17 cellular contexts compared by ENCODE assay signal in genomic region chr1:85339089-85339488, GRCh38.
A peak's percentile ranks its signal among the peaks of the same experiment; 100 is the strongest.
DNase-seq lines count a peak whose midpoint lies in the region; ATAC-seq and TF ChIP-seq lines count a peak whose summit lies in the region.
"Had no signal": no experiment of that assay in that cellular context is flagged by ENCODE, and none has a peak within 500 bp of the region (broad histone marks: within the 10 kb centered on the region; RNA-seq: fewer than 3 reads in every experiment).

No MANE protein-coding gene starts in this region.

- no peak overlapping the region for H2AFZ ChIP-seq in PC-3 (ENCODE audit: low read length)

- POLR2A ChIA-PET in PC-3 (lab: Charles Lee; ENCODE audit: unreplicated experiment) = interaction anchor here (0.6 kb wide), 1 partner anchor 241 kb away, joined by 3 read pairs; the partner anchor contains the start of gene CCN1
- POLR2A ChIA-PET in CD8-positive, alpha-beta T cell (lab: Charles Lee) = no interaction called here

- DNase-seq in EH (ENCODE audit: low read depth) (peak; percentile 59), PC-3 (peak; percentile 56), chondrocyte (ENCODE audit: low spot score) (no peak), HT-29 (ENCODE audit: low spot score) (no peak), tibial artery (no peak)
- DNase-seq in CD8-positive, alpha-beta T cell = no peak
- DNase-seq: activated CD8-positive, alpha-beta T cell treated with anti-CD3 and anti-CD28 coated beads, Interleukin-2, amount 10 ng/mL, durations not matched to agents 7 days and 5 days; effector CD8-positive, alpha-beta T cell; NCI-H1105 treated with DMSO at 0.1 percent for 48 hours; spleen; stimulated activated naive CD4-positive, alpha-beta T cell treated with Interleukin-2 at 50 U/mL for 16 hours had no signal

- H3K9ac ChIP-seq in PC-3 (ENCODE audit: low read length) (no peak overlapping the region), liver (ENCODE audit: low read depth in 1 of 2, low read length in 2 of 2) (no peak overlapping the region)

- H3K27ac ChIP-seq in PC-3 (ENCODE audit: low read length) (no peak overlapping the region), liver (ENCODE audit: low read depth in 1 of 2, low read length in 2 of 2) (peak overlapping the region; percentile 31 to 52), tibial artery (no peak overlapping the region)
- H3K27ac ChIP-seq in CD8-positive, alpha-beta T cell (ENCODE audit: low read depth, low read length) = no peak overlapping the region
- H3K27ac ChIP-seq: neutrophil, SK-N-MC, spleen had no signal

- no TSS peak for BruUV-seq in PC-3 (replicated peaks; lab: Mats Ljungman, UMichigan)

- no peaks in the 10 kb centered on the region for H4K20me1 ChIP-seq in PC-3 (ENCODE audit: low read length)

- H3K4me1 Mint-ChIP-seq in chondrocyte (ENCODE audit: low read depth) = peaks cover 76% of the 10 kb centered on the region
- peaks cover 9% of the 10 kb centered on the region for H3K4me1 Mint-ChIP-seq in activated T-helper 17 cell treated with anti-CD3 and anti-CD28 coated beads, Interleukin-2, amount 50 U/mL, for 72 hours
- peaks cover 7% of the 10 kb centered on the region for H3K4me1 Mint-ChIP-seq in CD8-positive, alpha-beta T cell (ENCODE audit: low read depth)

- H3K4me3 Mint-ChIP-seq in chondrocyte (ENCODE audit: unreplicated experiment) = no peak overlapping the region
- no peak overlapping the region for H3K4me3 Mint-ChIP-seq in activated T-helper 17 cell treated with anti-CD3 and anti-CD28 coated beads, Interleukin-2, amount 50 U/mL, for 72 hours
- no peak overlapping the region for H3K4me3 Mint-ChIP-seq in CD8-positive, alpha-beta T cell
- H3K4me3 Mint-ChIP-seq: activated CD8-positive, alpha-beta T cell treated with anti-CD3 and anti-CD28 coated beads, Interleukin-2, amount 10 ng/mL, durations not matched to agents 7 days and 5 days; activated T-helper 1 cell treated with anti-CD3 and anti-CD28 coated beads, Interleukin-12 subunit alpha, Interleukin-12 subunit beta, Interleukin-2, Interleukin-4 antibody, amounts not matched to agents 30 ng/mL and 10 ng/mL and 1 ng/mL, durations not matched to agents 14 hours and 24 hours and 36 hours; IgD-negative memory B cell had no signal

- TF ChIP-seq RAD21 in liver (IDR thresholded peaks at IDR 0.05) = peak in 1 of 2 donors; percentile 16

- peak; percentile 22; the same call in 1 of the 2 replicates for ATAC-seq in PC-3
- no peak for ATAC-seq in activated T-helper 17 cell treated with anti-CD3 and anti-CD28 coated beads, Interleukin-2, amount 50 U/mL, for 72 hours (replicated peaks)
- ATAC-seq in CD8-positive, alpha-beta T cell = no peak
- ATAC-seq: activated CD8-positive, alpha-beta T cell treated with anti-CD3 and anti-CD28 coated beads, Interleukin-2, amount 10 ng/mL, durations not matched to agents 7 days and 5 days had no signal

- H3K9me3 ChIP-seq in PC-3 (ENCODE audit: low read length) = no peaks in the 10 kb centered on the region
- H3K9me3 ChIP-seq in liver (ENCODE audit: control insufficient read depth in 4 of 4, low read length in 3 of 4) = no peaks in the 10 kb centered on the region
- H3K9me3 ChIP-seq in tibial artery = no peaks in the 10 kb centered on the region
- no peaks in the 10 kb centered on the region for H3K9me3 ChIP-seq in CD8-positive, alpha-beta T cell (ENCODE audit: low read length)
- H3K9me3 ChIP-seq: neutrophil had no signal

- H3K9me3 Mint-ChIP-seq in chondrocyte (ENCODE audit: low read depth) = peaks cover 1% of the 10 kb centered on the region
- peaks cover under 1% of the 10 kb centered on the region for H3K9me3 Mint-ChIP-seq in activated T-helper 17 cell treated with anti-CD3 and anti-CD28 coated beads, Interleukin-2, amount 50 U/mL, for 72 hours
- peaks cover 4% of the 10 kb centered on the region for H3K9me3 Mint-ChIP-seq in CD8-positive, alpha-beta T cell
- H3K9me3 Mint-ChIP-seq: activated T-helper 1 cell treated with anti-CD3 and anti-CD28 coated beads, Interleukin-12 subunit alpha, Interleukin-12 subunit beta, Interleukin-2, Interleukin-4 antibody, amounts not matched to agents 30 ng/mL and 10 ng/mL and 1 ng/mL, durations not matched to agents 14 hours and 24 hours and 36 hours had no signal

- H3K4me1 ChIP-seq in PC-3 (ENCODE audit: insufficient read depth, low read length) = peaks cover 41% of the 10 kb centered on the region
- H3K4me1 ChIP-seq in liver (ENCODE audit: control insufficient read depth in 4 of 4, insufficient read depth in 4 of 4, low read length in 3 of 4) = peaks cover 0 to 11% (median 5%) of the 10 kb centered on the region in 4 donors
- H3K4me1 ChIP-seq in tibial artery = peaks cover 0 to 48% (median 13%) of the 10 kb centered on the region in 4 donors
- H3K4me1 ChIP-seq in CD8-positive, alpha-beta T cell (ENCODE audit: insufficient read depth, low read length) = no peaks in the 10 kb centered on the region

- no peaks in the 10 kb centered on the region for H3K9me2 ChIP-seq in PC-3 (replicated peaks; ENCODE audit: low read length)

- H3K27me3 Mint-ChIP-seq in chondrocyte (ENCODE audit: low read depth) = no peaks in the 10 kb centered on the region
- H3K27me3 Mint-ChIP-seq in activated T-helper 17 cell treated with anti-CD3 and anti-CD28 coated beads, Interleukin-2, amount 50 U/mL, for 72 hours = peaks cover 20% of the 10 kb centered on the region
- peaks cover 13% of the 10 kb centered on the region for H3K27me3 Mint-ChIP-seq in CD8-positive, alpha-beta T cell (ENCODE audit: low read depth)
- H3K27me3 Mint-ChIP-seq: IgD-negative memory B cell had no signal

- CTCF ChIA-PET in PC-3 (lab: Charles Lee) = interaction anchor here (0.5 kb wide), 1 partner anchor 31 kb away, joined by 5 read pairs; no protein-coding TSS in a partner anchor
- CTCF ChIA-PET in CD8-positive, alpha-beta T cell (lab: Charles Lee) = no interaction called here

- H3F3A ChIP-seq in PC-3 (ENCODE audit: low read length, unreplicated experiment) = no peaks in the 10 kb centered on the region

- WGBS in liver = 62% methylated on average over 5 of the region's 5 CpGs

- H3K36me3 Mint-ChIP-seq in chondrocyte (ENCODE audit: low read depth) = peaks cover 21% of the 10 kb centered on the region
- H3K36me3 Mint-ChIP-seq in activated T-helper 17 cell treated with anti-CD3 and anti-CD28 coated beads, Interleukin-2, amount 50 U/mL, for 72 hours (ENCODE audit: low read depth) = no peaks in the 10 kb centered on the region
- H3K36me3 Mint-ChIP-seq in CD8-positive, alpha-beta T cell = no peaks in the 10 kb centered on the region

- no peak overlapping the region for H3K4me3 ChIP-seq in PC-3 (ENCODE audit: low read length)
- no peak overlapping the region for H3K4me3 ChIP-seq in liver (ENCODE audit: low read depth in 1 of 3, low read length in 3 of 3)
- no peak overlapping the region for H3K4me3 ChIP-seq in tibial artery
- H3K4me3 ChIP-seq in CD8-positive, alpha-beta T cell (ENCODE audit: low read depth, low read length) = no peak overlapping the region
- H3K4me3 ChIP-seq: SK-N-MC, spleen had no signal

- TF ChIP-seq CTCF in PC-3 (conservative IDR thresholded peaks at IDR 0.05; ENCODE audit: low read depth, low read length) (no peak), chondrocyte (IDR thresholded peaks at IDR 0.05) (no peak), liver (IDR thresholded peaks at IDR 0.05; ENCODE audit: low read depth, low read length, missing input control) (no peak), tibial artery (IDR thresholded peaks at IDR 0.05) (no peak)
- no peak for TF ChIP-seq CTCF in CD8-positive, alpha-beta T cell (IDR thresholded peaks at IDR 0.05)

- intact Hi-C loops in PC-3 (cut with micrococcal nuclease) (no loop called here), tibial artery (cut with DNase I; ENCODE audit: low total_unique reads) (no loop called here)
- intact Hi-C loops in CD8-positive, alpha-beta T cell (cut with DNase I, micrococcal nuclease) = no loop called here

- H3K27me3 ChIP-seq in PC-3 (ENCODE audit: low read length) (no peaks in the 10 kb centered on the region), liver (ENCODE audit: control insufficient read depth in 4 of 4, insufficient read depth in 4 of 4, low read length in 3 of 4) (no peaks in the 10 kb centered on the region), tibial artery (no peaks in the 10 kb centered on the region)
- H3K27me3 ChIP-seq in CD8-positive, alpha-beta T cell (ENCODE audit: insufficient read depth, low read length) = no peaks in the 10 kb centered on the region
- H3K27me3 ChIP-seq: neutrophil had no signal

- H3K79me2 ChIP-seq in PC-3 (ENCODE audit: low read length) = peaks cover 8% of the 10 kb centered on the region

- H3K36me3 ChIP-seq in PC-3 (ENCODE audit: low read depth, low read length) (peaks cover 9% of the 10 kb centered on the region), liver (ENCODE audit: control insufficient read depth in 4 of 4, insufficient read depth in 3 of 4, low read depth in 1 of 4, low read length in 3 of 4) (no peaks in the 10 kb centered on the region), tibial artery (no peaks in the 10 kb centered on the region)
- H3K36me3 ChIP-seq in CD8-positive, alpha-beta T cell (ENCODE audit: insufficient read depth, low read length) = no peaks in the 10 kb centered on the region
- H3K36me3 ChIP-seq: neutrophil, spleen had no signal

- peak overlapping the region; percentile 14; the same call in 1 of the 2 replicates for H3K4me2 ChIP-seq in PC-3 (ENCODE audit: low read length)

- peak overlapping the region; percentile 47 for H3K27ac Mint-ChIP-seq in chondrocyte (ENCODE audit: unreplicated experiment)
- no peak overlapping the region for H3K27ac Mint-ChIP-seq in activated T-helper 17 cell treated with anti-CD3 and anti-CD28 coated beads, Interleukin-2, amount 50 U/mL, for 72 hours
- H3K27ac Mint-ChIP-seq in CD8-positive, alpha-beta T cell = no peak overlapping the region
- H3K27ac Mint-ChIP-seq: activated CD8-positive, alpha-beta T cell treated with anti-CD3 and anti-CD28 coated beads, Interleukin-2, amount 10 ng/mL, durations not matched to agents 7 days and 5 days; activated T-helper 1 cell treated with anti-CD3 and anti-CD28 coated beads, Interleukin-12 subunit alpha, Interleukin-12 subunit beta, Interleukin-2, Interleukin-4 antibody, amounts not matched to agents 30 ng/mL and 10 ng/mL and 1 ng/mL, durations not matched to agents 14 hours and 24 hours and 36 hours; IgD-negative memory B cell had no signal

TF ChIP-seq in liver, 16 proteins besides CTCF, POLR2A, EP300 and RAD21 (continues in another document):
- TF ChIP-seq, protein P1, sequence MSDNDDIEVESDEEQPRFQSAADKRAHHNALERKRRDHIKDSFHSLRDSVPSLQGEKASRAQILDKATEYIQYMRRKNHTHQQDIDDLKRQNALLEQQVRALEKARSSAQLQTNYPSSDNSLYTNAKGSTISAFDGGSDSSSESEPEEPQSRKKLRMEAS (IDR thresholded peaks at IDR 0.05) = no peak
- peak; percentile 23 for TF ChIP-seq YY1 (IDR thresholded peaks at IDR 0.05)
- peak in 1 of 2 donors; percentile 39 for TF ChIP-seq RXRA (IDR thresholded peaks at IDR 0.05)
- peak; percentile 24 for TF ChIP-seq FOXA2 (IDR thresholded peaks at IDR 0.05)

Comparison
In these comparisons a context has a peak if more than half of its experiments do, and no peak if none do; other contexts are left out.
1. DNase-seq: peak in EH (single experiment) and PC-3 (single experiment); none in chondrocyte (single experiment), HT-29 (single experiment), tibial artery (0 of 2) and CD8-positive, alpha-beta T cell (0 of 7).
2. H3K27ac ChIP-seq: peak in liver (2 of 2); none in PC-3 (single experiment), tibial artery (0 of 2) and CD8-positive, alpha-beta T cell (single experiment).